ENCODE assay signal across 16 cellular contexts in genomic region chr15:35705885-35706590, GRCh38.
A peak's percentile ranks its signal among the peaks of the same experiment; 100 is the strongest.
DNase-seq lines count a peak whose midpoint lies in the region; ATAC-seq, FAIRE-seq and TF ChIP-seq lines count a peak whose summit lies in the region.
"Had no signal": no experiment of that assay in that cellular context is flagged by ENCODE, and none has a peak within 500 bp of the region (broad histone marks: within the 10 kb centered on the region; RNA-seq: fewer than 3 reads in every experiment).

No MANE protein-coding gene starts in this region.

- in situ Hi-C loops in HepG2 (cut with HindIII; ENCODE audit: extremely low pct_ligation_motif_present, low pct_unique_long_range_greater_than_20kb), result no loop called here

- intact Hi-C loops in HepG2 (cut with micrococcal nuclease; ENCODE audit: unreplicated experiment), result no loop called here
- intact Hi-C loops in PC-9 (cut with micrococcal nuclease; ENCODE audit: unreplicated experiment), result no loop called here
- intact Hi-C loops in activated CD4-positive, alpha-beta memory T cell treated with anti-CD3 and anti-CD28 coated beads for 36 hours (cut with micrococcal nuclease), result no loop called here

- no peaks in the 10 kb centered on the region for H3K9me2 ChIP-seq in PC-9 (ENCODE audit: insufficient read depth)

- TF ChIP-seq POLR2A in HepG2 (IDR thresholded peaks at IDR 0.05; ENCODE audit: insufficient read depth in 1 of 2, low read depth in 2 of 2, low read length in 2 of 2), result no peak

- CTCF ChIA-PET in HepG2 (lab: Yijun Ruan, JAX; ENCODE audit: low intra/inter-chr PET ratio, low total read pairs), result no interaction called here
- CTCF ChIA-PET in PC-9 (lab: Charles Lee), result no interaction called here
- CTCF ChIA-PET in activated CD4-positive, alpha-beta memory T cell treated with anti-CD3 and anti-CD28 coated beads for 36 hours (lab: Charles Lee), result no interaction called here

- TF ChIP-seq EP300 in HepG2 (IDR thresholded peaks at IDR 0.05; ENCODE audit: low read depth in 2 of 2, low read length in 2 of 2) (no peak), HepG2 (CRISPR knock-in tag; IDR thresholded peaks at IDR 0.05; ENCODE audit: borderline replicate concordance) (no peak)

- H4K20me1 ChIP-seq in HepG2 (ENCODE audit: insufficient read depth, low read length) (no peaks in the 10 kb centered on the region), PC-9 (ENCODE audit: insufficient read depth) (no peaks in the 10 kb centered on the region)

- H3K27me3 ChIP-seq in liver (ENCODE audit: control insufficient read depth in 4 of 4, insufficient read depth in 4 of 4, low read length in 3 of 4) (no peaks in the 10 kb centered on the region), HepG2 (ENCODE audit: control insufficient read depth in 1 of 2, insufficient read depth in 2 of 2, low read length in 2 of 2) (no peaks in the 10 kb centered on the region), muscle layer of duodenum (ENCODE audit: low read depth, low read length) (no peaks in the 10 kb centered on the region), PC-9 (ENCODE audit: insufficient read depth, low read depth) (no peaks in the 10 kb centered on the region)

- no peaks in the 10 kb centered on the region for H3K9me3 ChIP-seq in liver (ENCODE audit: control insufficient read depth in 4 of 4, low read length in 3 of 4)
- H3K9me3 ChIP-seq in HepG2 (ENCODE audit: low read length), result no peaks in the 10 kb centered on the region
- no peaks in the 10 kb centered on the region for H3K9me3 ChIP-seq in muscle layer of duodenum (ENCODE audit: control insufficient read depth in 1 of 2, low read length in 2 of 2)
- H3K9me3 ChIP-seq in PC-9 (ENCODE audit: insufficient read depth, low read depth), result no peaks in the 10 kb centered on the region

- H3K36me3 Mint-ChIP-seq in activated CD4-positive, alpha-beta memory T cell treated with anti-CD3 and anti-CD28 coated beads for 36 hours, result no peaks in the 10 kb centered on the region

- TF ChIP-seq CTCF in liver (IDR thresholded peaks at IDR 0.05; ENCODE audit: low read depth, low read length, missing input control) (no peak), HepG2 (CRISPR knock-in tag; IDR thresholded peaks at IDR 0.05) (no peak), fibroblast of mammary gland (conservative IDR thresholded peaks at IDR 0.05; ENCODE audit: control insufficient read depth, insufficient read depth, low read depth, low read length) (no peak), PC-9 (conservative IDR thresholded peaks at IDR 0.05) (no peak)

- ATAC-seq in HepG2, result no peak
- ATAC-seq in stimulated activated naive CD8-positive, alpha-beta T cell treated with anti-CD3 and anti-CD28 coated beads, Interleukin-15, Interleukin-2, amounts not matched to agents 100 U/mL and 50 U/mL, for 24 hours, result no peak

- H3K9me3 Mint-ChIP-seq in activated CD4-positive, alpha-beta memory T cell treated with anti-CD3 and anti-CD28 coated beads for 36 hours, result no peaks in the 10 kb centered on the region

- H3K27ac ChIP-seq in liver (ENCODE audit: low read depth in 1 of 2, low read length in 2 of 2) (peak overlapping the region in 1 of 2 donors; percentile 47), HepG2 (ENCODE audit: extremely low read length, insufficient read depth, low read length) (no peak overlapping the region), muscle layer of duodenum (ENCODE audit: low read length) (peak overlapping the region; percentile 29), PC-9 (no peak overlapping the region)

- DNase-seq in HepG2 (ENCODE audit: low spot score), result no peak
- DNase-seq in fibroblast of mammary gland (ENCODE audit: low read depth), result peak; percentile 19
- DNase-seq in GDM1 (lab: John Stamatoyannopoulos, UW), result no peak
- no peak for DNase-seq in stimulated activated naive CD8-positive, alpha-beta T cell treated with anti-CD3 and anti-CD28 coated beads, Interleukin-15, Interleukin-2, amounts not matched to agents 100 U/mL and 50 U/mL, for 24 hours
- DNase-seq in PC-9, result no peak
- no peak for DNase-seq in activated CD4-positive, alpha-beta memory T cell treated with anti-CD3 and anti-CD28 coated beads for 36 hours
- DNase-seq: ACHN; activated CD4-positive, alpha-beta T cell treated with anti-CD3 and anti-CD28 coated beads for 48 hours; activated naive CD4-positive, alpha-beta T cell; GOT3; NCI-H524 had no signal

- 69% methylated on average over 4 of the region's 4 CpGs for WGBS in liver
- 46% methylated on average over 4 of the region's 4 CpGs for WGBS in HepG2 (ENCODE audit: low lambda C conversion rate)

- no peak overlapping the region for H3K4me3 Mint-ChIP-seq in activated CD4-positive, alpha-beta memory T cell treated with anti-CD3 and anti-CD28 coated beads for 36 hours

- H3K36me3 ChIP-seq in liver (ENCODE audit: control insufficient read depth in 4 of 4, insufficient read depth in 3 of 4, low read depth in 1 of 4, low read length in 3 of 4) (no peaks in the 10 kb centered on the region), HepG2 (replicated peaks in 1 of 2; ENCODE audit: control insufficient read depth in 1 of 2, insufficient read depth in 2 of 2, low read length in 2 of 2) (no peaks in the 10 kb centered on the region), muscle layer of duodenum (ENCODE audit: control insufficient read depth in 1 of 2, insufficient read depth in 2 of 2, low read length in 2 of 2) (no peaks in the 10 kb centered on the region), PC-9 (ENCODE audit: low read depth) (no peaks in the 10 kb centered on the region)

- no peaks in the 10 kb centered on the region for H3K27me3 Mint-ChIP-seq in activated CD4-positive, alpha-beta memory T cell treated with anti-CD3 and anti-CD28 coated beads for 36 hours

- H3K4me1 Mint-ChIP-seq in activated CD4-positive, alpha-beta memory T cell treated with anti-CD3 and anti-CD28 coated beads for 36 hours (ENCODE audit: low read depth), result no peaks in the 10 kb centered on the region

- H3K4me1 ChIP-seq in liver (ENCODE audit: control insufficient read depth in 4 of 4, insufficient read depth in 4 of 4, low read length in 3 of 4), result peaks cover 0 to 5% (median 0%) of the 10 kb centered on the region in 4 donors
- no peaks in the 10 kb centered on the region for H3K4me1 ChIP-seq in HepG2 (ENCODE audit: insufficient read depth, low read length)
- H3K4me1 ChIP-seq in muscle layer of duodenum (ENCODE audit: control insufficient read depth in 1 of 2, insufficient read depth in 2 of 2, low read length in 2 of 2), result peaks cover 0 to 19% of the 10 kb centered on the region in 2 donors
- no peaks in the 10 kb centered on the region; the same call in 1 of the 2 replicates for H3K4me1 ChIP-seq in PC-9 (replicated peaks; ENCODE audit: insufficient read depth)

- H3K4me2 ChIP-seq in HepG2 (ENCODE audit: low read depth, low read length), result no peak overlapping the region
- no peak overlapping the region for H3K4me2 ChIP-seq in PC-9

- H3K4me3 ChIP-seq in liver (ENCODE audit: low read depth in 1 of 3, low read length in 3 of 3) (no peak overlapping the region), HepG2 (replicated peaks in 1 of 3; ENCODE audit: insufficient read depth in 1 of 3, low read depth in 2 of 3, low read length in 3 of 3) (no peak overlapping the region), fibroblast of mammary gland (ENCODE audit: control insufficient read depth, low read depth, low read length) (no peak overlapping the region), muscle layer of duodenum (ENCODE audit: low read depth in 1 of 2, low read length in 2 of 2) (no peak overlapping the region), PC-9 (no peak overlapping the region)

- POLR2A ChIA-PET in HepG2 (lab: Yijun Ruan, JAX), result no interaction called here
- POLR2A ChIA-PET in PC-9 (lab: Charles Lee; ENCODE audit: unreplicated experiment), result interaction anchor here (0.6 kb wide), 2 partner anchors 46 to 443 kb away, joined by 3 to 5 read pairs; no protein-coding TSS in a partner anchor
- POLR2A ChIA-PET in activated CD4-positive, alpha-beta memory T cell treated with anti-CD3 and anti-CD28 coated beads for 36 hours (lab: Charles Lee), result no interaction called here

- TF ChIP-seq RAD21 in liver (IDR thresholded peaks at IDR 0.05), result no peak
- TF ChIP-seq RAD21 in HepG2 (CRISPR knock-in tag; IDR thresholded peaks at IDR 0.05), result no peak

- H2AFZ ChIP-seq in HepG2 (ENCODE audit: low read length) (no peak overlapping the region), PC-9 (no peak overlapping the region)

- H3F3A ChIP-seq in PC-9 (ENCODE audit: insufficient read depth, low read depth), result no peaks in the 10 kb centered on the region

- H3K9ac ChIP-seq in liver (ENCODE audit: low read depth in 1 of 2, low read length in 2 of 2), result no peak overlapping the region
- no peak overlapping the region for H3K9ac ChIP-seq in HepG2 (ENCODE audit: insufficient read depth, low read depth, low read length)

- H3K27ac Mint-ChIP-seq in activated CD4-positive, alpha-beta memory T cell treated with anti-CD3 and anti-CD28 coated beads for 36 hours, result no peak overlapping the region

- no peaks in the 10 kb centered on the region for H3K79me2 ChIP-seq in HepG2 (ENCODE audit: insufficient read depth, low read length)
- H3K79me2 ChIP-seq in PC-9 (ENCODE audit: low read depth), result no peaks in the 10 kb centered on the region

- FAIRE-seq in HepG2 (lab: Jason Lieb, UNC), result no peak
- FAIRE-seq: G401.6, keratinocyte, urothelium cell line had no signal

- BruUV-seq in HepG2 (replicated peaks; lab: Mats Ljungman, UMichigan) (no TSS peak), PC-9 (replicated peaks; lab: Mats Ljungman, UMichigan) (no TSS peak)

TF ChIP-seq in liver, 16 proteins besides CTCF, POLR2A, EP300 and RAD21:
- peak in 1 of 2 donors; percentile 26 for TF ChIP-seq RXRA (IDR thresholded peaks at IDR 0.05)
- peak; percentile 7 for TF ChIP-seq SP1 (IDR thresholded peaks at IDR 0.05)
- no peak for TF ChIP-seq FOXA2 (IDR thresholded peaks at IDR 0.05)
- peak; percentile 57 for TF ChIP-seq NR2F2 (IDR thresholded peaks at IDR 0.05)
- no peak for TF ChIP-seq GABPA (IDR thresholded peaks at IDR 0.05 in 1 of 2, conservative IDR thresholded peaks at IDR 0.05 in 1 of 2)
- TF ChIP-seq, protein P1, sequence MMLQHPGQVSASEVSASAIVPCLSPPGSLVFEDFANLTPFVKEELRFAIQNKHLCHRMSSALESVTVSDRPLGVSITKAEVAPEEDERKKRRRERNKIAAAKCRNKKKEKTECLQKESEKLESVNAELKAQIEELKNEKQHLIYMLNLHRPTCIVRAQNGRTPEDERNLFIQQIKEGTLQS (IDR thresholded peaks at IDR 0.05), result no peak
- TF ChIP-seq JUND (IDR thresholded peaks at IDR 0.05), result no peak

TF ChIP-seq in HepG2, 621 proteins besides CTCF, POLR2A, EP300 and RAD21 (continues in another document):
- TF ChIP-seq ZNF576 (CRISPR knock-in tag; IDR thresholded peaks at IDR 0.05) (no peak), CEBPG (CRISPR knock-in tag; IDR thresholded peaks at IDR 0.05) (no peak)
